ENCODE assay signal across 8 cellular contexts in the genomic region with DNA sequence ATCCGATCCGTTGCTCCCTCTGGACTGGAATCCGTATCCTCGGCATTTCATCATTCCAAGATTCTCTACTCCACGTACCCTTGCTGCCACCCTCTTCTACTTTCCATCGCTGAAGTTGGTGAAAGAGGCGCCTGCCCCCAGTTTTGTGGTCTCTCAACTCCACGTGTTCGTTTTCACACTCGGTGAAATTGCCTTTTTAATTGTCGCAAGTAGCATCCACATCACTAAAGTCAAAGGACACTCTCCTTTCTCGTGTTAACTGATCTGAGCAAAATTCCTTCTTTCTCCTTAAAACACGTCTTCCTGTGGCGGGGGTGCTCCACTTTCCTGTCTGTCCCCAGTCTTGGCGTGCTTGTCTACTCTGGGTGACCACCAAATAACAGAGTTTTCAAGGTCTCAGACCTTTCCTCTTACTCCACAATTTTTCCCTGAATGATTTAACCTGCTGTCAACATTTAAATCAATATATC. TPM values are rescaled to one million over a fixed set of nuclear protein-coding genes. Genes with fewer than 3 reads are reported as not detected.
DNase-seq lines count a peak whose midpoint lies in the region; ATAC-seq and TF ChIP-seq lines count a peak whose summit lies in the region.

No MANE protein-coding gene starts in this region.

- H4K20me1 ChIP-seq in KMS-11 (ENCODE audit: insufficient read depth): no peaks in the 10 kb centered on the region
- H4K20me1 ChIP-seq in mammary epithelial cell (ENCODE audit: insufficient read depth, low read length): no peaks in the 10 kb centered on the region

- CTCF ChIA-PET in mammary epithelial cell (lab: Charles Lee; ENCODE audit: low non-redundant PET): no interaction called here
- CTCF ChIA-PET in naive thymus-derived CD4-positive, alpha-beta T cell (lab: Charles Lee): no interaction called here

- H3K4me1 Mint-ChIP-seq in naive thymus-derived CD4-positive, alpha-beta T cell: peaks cover 17 to 38% (median 30%) of the 10 kb centered on the region in 7 donors

- intact Hi-C loops in mammary epithelial cell (cut with micrococcal nuclease): loop anchor here (1.0 to 10.0 kb wide), 3 partner anchors 43 to 701 kb away; a partner anchor contains a TSS
- intact Hi-C loops in naive thymus-derived CD4-positive, alpha-beta T cell (cut with micrococcal nuclease): loop anchor here (1.0 to 10.0 kb wide), 12 partner anchors 47 to 1177 kb away; a partner anchor contains a TSS

- H3K4me1 ChIP-seq in ACC112 (ENCODE audit: control insufficient read depth, insufficient read depth, low read length, unreplicated experiment) (peaks cover 6% of the 10 kb centered on the region), KMS-11 (ENCODE audit: low read depth, poor library complexity, severe bottlenecking) (peaks cover 4% of the 10 kb centered on the region), mammary epithelial cell (ENCODE audit: insufficient read depth, low read length) (peaks cover 7% of the 10 kb centered on the region)
- H3K4me1 ChIP-seq in naive thymus-derived CD4-positive, alpha-beta T cell (ENCODE audit: control insufficient read depth in 2 of 2, insufficient read depth in 2 of 2, low read length in 2 of 2): peaks cover 7 to 9% of the 10 kb centered on the region in 2 donors

- H3K79me2 ChIP-seq in ACC112 (ENCODE audit: control insufficient read depth, insufficient read depth, low read length, unreplicated experiment) (no peaks in the 10 kb centered on the region), KMS-11 (ENCODE audit: insufficient read depth, low read depth) (no peaks in the 10 kb centered on the region), mammary epithelial cell (ENCODE audit: insufficient read depth, low read length) (peaks cover 21% of the 10 kb centered on the region)

- TF ChIP-seq CTCF in KMS-11 (conservative IDR thresholded peaks at IDR 0.05; ENCODE audit: low read depth, low read length) (no peak), mammary epithelial cell (conservative IDR thresholded peaks at IDR 0.05 in 1 of 2, IDR thresholded peaks at IDR 0.05 in 1 of 2; ENCODE audit: extremely low read depth in 1 of 2, insufficient read depth in 1 of 2, low read depth in 1 of 2, low read length in 2 of 2) (no peak)

- DNase-seq in mammary epithelial cell: no peak
- DNase-seq in naive thymus-derived CD4-positive, alpha-beta T cell: peak in 2 of 9 donors; percentile 12 to 22
- DNase-seq in activated CD4-positive, CD25-positive, alpha-beta regulatory T cell treated with anti-CD3 and anti-CD28 coated beads, Interleukin-2, amount 50 U/mL, for 72 hours: no peak
- no peak for DNase-seq in SK-N-DZ (ENCODE audit: low spot score)

- H3K4me2 ChIP-seq in KMS-11 (peak overlapping the region; percentile 54), mammary epithelial cell (ENCODE audit: insufficient read depth, low read depth, low read length) (peak overlapping the region; percentile 100)

- dilution Hi-C loops in mammary epithelial cell (cut with HindIII; ENCODE audit: low sequenced_read_pairs): no loop called here

- 30% methylated on average over 15 of the region's 15 CpGs for WGBS in mammary epithelial cell (ENCODE audit: low coverage, missing lambda C conversion rate)

- no peak for ATAC-seq in naive thymus-derived CD4-positive, alpha-beta T cell
- ATAC-seq in HG02981 (IDR thresholded peaks at IDR 0.05; ENCODE audit: unreplicated experiment): no peak
- no peak for ATAC-seq in GM18867 (IDR thresholded peaks at IDR 0.05; ENCODE audit: unreplicated experiment)

- POLR2A ChIA-PET in naive thymus-derived CD4-positive, alpha-beta T cell (lab: Charles Lee): no interaction called here

- H3K27ac Mint-ChIP-seq in naive thymus-derived CD4-positive, alpha-beta T cell: peak overlapping the region; percentile 64 to 91 (median 86)

- peak overlapping the region; percentile 86 to 95 (median 90) for H3K4me3 Mint-ChIP-seq in naive thymus-derived CD4-positive, alpha-beta T cell

- peak overlapping the region; percentile 52; the same call in 1 of the 2 replicates for H3K9ac ChIP-seq in KMS-11
- H3K9ac ChIP-seq in mammary epithelial cell (ENCODE audit: insufficient read depth, low read length): no peak overlapping the region

- H3K36me3 ChIP-seq in ACC112 (ENCODE audit: insufficient read depth, low read length) (no peaks in the 10 kb centered on the region), KMS-11 (ENCODE audit: insufficient read depth) (no peaks in the 10 kb centered on the region), mammary epithelial cell (ENCODE audit: insufficient read depth, low read length) (no peaks in the 10 kb centered on the region)
- H3K36me3 ChIP-seq in naive thymus-derived CD4-positive, alpha-beta T cell (ENCODE audit: control insufficient read depth in 2 of 3, insufficient read depth in 3 of 3, low read length in 3 of 3): no peaks in the 10 kb centered on the region

- peaks cover 0 to 20% (median 0%) of the 10 kb centered on the region in 5 donors for H3K27me3 Mint-ChIP-seq in naive thymus-derived CD4-positive, alpha-beta T cell

- no peaks in the 10 kb centered on the region for H3K9me3 ChIP-seq in mammary epithelial cell (replicated peaks; ENCODE audit: insufficient read depth, low read length)
- no peaks in the 10 kb centered on the region for H3K9me3 ChIP-seq in naive thymus-derived CD4-positive, alpha-beta T cell (ENCODE audit: control insufficient read depth in 2 of 3, low read length in 3 of 3)

- H3K9me3 Mint-ChIP-seq in naive thymus-derived CD4-positive, alpha-beta T cell: peaks cover 0 to 3% (median 0%) of the 10 kb centered on the region in 11 donors

- H3K27me3 ChIP-seq in ACC112 (ENCODE audit: insufficient read depth, low read length): peaks cover 25% of the 10 kb centered on the region
- no peaks in the 10 kb centered on the region for H3K27me3 ChIP-seq in KMS-11 (ENCODE audit: insufficient read depth, low read depth)
- no peaks in the 10 kb centered on the region for H3K27me3 ChIP-seq in mammary epithelial cell (ENCODE audit: insufficient read depth, low read length)
- no peaks in the 10 kb centered on the region for H3K27me3 ChIP-seq in naive thymus-derived CD4-positive, alpha-beta T cell (ENCODE audit: control insufficient read depth in 2 of 2, insufficient read depth in 2 of 2, low read length in 2 of 2)

- no TSS peak for BruUV-seq in mammary epithelial cell (replicated peaks; lab: Mats Ljungman, UMichigan)

- no peak overlapping the region for H2AFZ ChIP-seq in ACC112 (ENCODE audit: low read length, unreplicated experiment)
- peak overlapping the region; percentile 69; the same call in 1 of the 2 replicates for H2AFZ ChIP-seq in KMS-11 (ENCODE audit: low read depth)
- H2AFZ ChIP-seq in mammary epithelial cell (ENCODE audit: low read depth, low read length): peak overlapping the region; percentile 97

- H3K4me3 ChIP-seq in ACC112 (ENCODE audit: low read depth, low read length) (peak overlapping the region; percentile 81), KMS-11 (IDR thresholded peaks at IDR 0.05; ENCODE audit: insufficient read depth, low read depth, low read length) (no peak overlapping the region), mammary epithelial cell (replicated peaks in 1 of 3; ENCODE audit: insufficient read depth in 1 of 3, low read depth in 2 of 3, low read length in 3 of 3) (peak overlapping the region; percentile 66 to 94 (median 81))
- peak overlapping the region; percentile 93 for H3K4me3 ChIP-seq in naive thymus-derived CD4-positive, alpha-beta T cell (ENCODE audit: low read length)

- H3K36me3 Mint-ChIP-seq in naive thymus-derived CD4-positive, alpha-beta T cell: no peaks in the 10 kb centered on the region

- no peak overlapping the region for H3K27ac ChIP-seq in ACC112 (ENCODE audit: low read depth, low read length)
- no peak overlapping the region for H3K27ac ChIP-seq in KMS-11
- H3K27ac ChIP-seq in mammary epithelial cell (ENCODE audit: insufficient read depth, low read depth, low read length): no peak overlapping the region
- peak overlapping the region; percentile 84 for H3K27ac ChIP-seq in naive thymus-derived CD4-positive, alpha-beta T cell (ENCODE audit: low read depth, low read length)

- in situ Hi-C loops in mammary epithelial cell (cut with MboI; ENCODE audit: low sequenced_read_pairs in 2 of 2): no loop called here

RNA-seq across cellular contexts. Expression of a gene that starts 1.1 kb away (rescaled TPM):
- 1 to 10 TPM; 4.2 to 7.5 TPM for total RNA-seq in mammary epithelial cell
- polyA plus RNA-seq in mammary epithelial cell: 5.8 TPM
- polyA minus RNA-seq in mammary epithelial cell: 14.1 TPM
- 10 to 100 TPM in 4 of 5 experiments, 1 to 10 TPM in 1; 9.3 to 25.1 (median 22.4) TPM for total RNA-seq in naive thymus-derived CD4-positive, alpha-beta T cell
- polyA plus RNA-seq in naive thymus-derived CD4-positive, alpha-beta T cell: 1 to 10 TPM; 3.2 to 4.3 TPM
- polyA plus RNA-seq in SK-N-DZ (2014; cell fraction: cytosol; rRNA removed): 37.9 and 40.2 TPM in 2 replicates
- 47.9 and 62.7 TPM in 2 replicates for polyA plus RNA-seq in SK-N-DZ (2014; cell fraction: nucleus; rRNA removed)
